8 cellular contexts compared by ENCODE assay signal in genomic region chr16:19618876-19619275, GRCh38.
"Had no signal": no experiment of that assay in that cellular context is flagged by ENCODE, and none has a peak within 500 bp of the region (broad histone marks: within the 10 kb centered on the region; RNA-seq: fewer than 3 reads in every experiment).

No MANE protein-coding gene starts in this region.

- H3K36me3 ChIP-seq: HAP-1 had no signal

- H3K4me1 Mint-ChIP-seq: GM23338, IgD-negative memory B cell had no signal

- H3K4me3 Mint-ChIP-seq: GM23338, HFFc6, IgD-negative memory B cell had no signal

- H3K4me3 ChIP-seq: GM23338, HAP-1 had no signal

- H2AFZ ChIP-seq: GM23338 had no signal

- H3K4me2 ChIP-seq: GM23338 had no signal

- H3K27ac ChIP-seq: HL-60 had no signal

- H3K27ac Mint-ChIP-seq: GM23338, HFFc6 had no signal

- H3K4me1 ChIP-seq: HAP-1 had no signal

- H3K27me3 Mint-ChIP-seq: IgD-negative memory B cell had no signal

- DNase-seq: HFFc6, KBM-7 had no signal

- H3K9me3 ChIP-seq: HAP-1 had no signal

- ATAC-seq: GM23338, HCT116, HepG2 had no signal

- H3K9me3 Mint-ChIP-seq: GM23338, HFFc6, IgD-negative memory B cell had no signal
